ENCODE assay signal across 19 cellular contexts in the genomic region with DNA sequence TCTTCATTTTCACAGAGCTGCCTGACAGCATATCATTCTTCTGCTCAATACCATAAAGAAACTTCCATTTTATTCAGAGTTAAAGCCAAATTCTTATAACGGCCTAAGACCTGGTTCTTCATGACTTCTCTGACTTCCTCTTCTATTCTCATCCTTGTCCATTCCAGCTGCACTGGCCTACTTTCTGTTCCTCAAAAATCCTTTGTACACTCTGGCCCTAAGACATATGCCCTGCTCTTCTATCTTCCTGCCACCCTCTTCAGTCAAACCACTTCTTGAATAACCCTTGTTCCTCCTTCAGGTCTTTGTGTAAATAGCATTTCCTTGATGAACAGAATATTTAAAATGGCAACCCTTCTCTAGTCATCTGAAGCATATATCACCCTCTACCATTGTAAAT.
DNase-seq lines count a peak whose midpoint lies in the region; ATAC-seq and TF ChIP-seq lines count a peak whose summit lies in the region.
"Had no signal": no experiment of that assay in that cellular context is flagged by ENCODE, and none has a peak within 500 bp of the region (broad histone marks: within the 10 kb centered on the region; RNA-seq: fewer than 3 reads in every experiment).

No MANE protein-coding gene starts in this region.

- no peak overlapping the region for H3K9ac ChIP-seq in neuronal stem cell (ENCODE audit: low read depth, low read length, poor library complexity)

- H3K27me3 ChIP-seq in GM23338 (ENCODE audit: insufficient read depth), result no peaks in the 10 kb centered on the region
- no peaks in the 10 kb centered on the region for H3K27me3 ChIP-seq in neuronal stem cell (ENCODE audit: control insufficient read depth in 3 of 3, insufficient read depth in 3 of 3, low read depth in 1 of 3, low read length in 3 of 3)
- H3K27me3 ChIP-seq: BE2C had no signal

- H3K4ac ChIP-seq in neuronal stem cell (ENCODE audit: low read length), result no peak overlapping the region

- H2BK12ac ChIP-seq in neuronal stem cell (ENCODE audit: low read length), result no peak overlapping the region

- TF ChIP-seq CTCF in GM23338 (conservative IDR thresholded peaks at IDR 0.05; ENCODE audit: low read depth in 2 of 2), result no peak
- no peak for TF ChIP-seq CTCF in NB4 (IDR thresholded peaks at IDR 0.05; ENCODE audit: low read depth, low read length)

- H3K14ac ChIP-seq in neuronal stem cell (ENCODE audit: low read length), result no peak overlapping the region

- H3K4me1 ChIP-seq in GM23338 (ENCODE audit: insufficient read depth) (peaks cover 4% of the 10 kb centered on the region; the same call in 1 of the 2 replicates), neuronal stem cell (ENCODE audit: control insufficient read depth in 2 of 2, insufficient read depth in 1 of 2, low read depth in 1 of 2, low read length in 2 of 2) (peaks cover 0 to 2% of the 10 kb centered on the region in 2 donors)
- H3K4me1 ChIP-seq: BE2C had no signal

- H3K36me3 ChIP-seq in GM23338 (ENCODE audit: insufficient read depth) (no peaks in the 10 kb centered on the region), neuronal stem cell (replicated peaks in 1 of 2; ENCODE audit: control insufficient read depth in 2 of 2, insufficient read depth in 2 of 2, low read length in 2 of 2) (no peaks in the 10 kb centered on the region)
- H3K36me3 ChIP-seq: BE2C had no signal

- H3F3A ChIP-seq in GM23338 (replicated peaks; ENCODE audit: low read depth), result no peaks in the 10 kb centered on the region

- H3K27ac Mint-ChIP-seq in GM23338, result peak overlapping the region; percentile 1; the same call in 1 of the 2 replicates
- H3K27ac Mint-ChIP-seq in activated T-cell treated with anti-CD3 and anti-CD28 coated beads, Interleukin-2, amount 50 U/mL, for 72 hours, result no peak overlapping the region
- H3K27ac Mint-ChIP-seq: CD8-positive, alpha-beta memory T cell had no signal

- no peaks in the 10 kb centered on the region for H4K20me1 ChIP-seq in GM23338 (replicated peaks; ENCODE audit: insufficient read depth)

- no peak overlapping the region for H2AK5ac ChIP-seq in neuronal stem cell (ENCODE audit: low read depth, low read length)

- H4K8ac ChIP-seq in neuronal stem cell (ENCODE audit: low read depth, low read length), result no peak overlapping the region

- no peaks in the 10 kb centered on the region for H3K9me3 ChIP-seq in neuronal stem cell (replicated peaks in 1 of 2; ENCODE audit: control insufficient read depth in 2 of 2, insufficient read depth in 1 of 2, low read depth in 1 of 2, low read length in 2 of 2)
- H3K9me3 ChIP-seq: BE2C had no signal

- H3K79me2 ChIP-seq in GM23338 (replicated peaks; ENCODE audit: insufficient read depth), result no peaks in the 10 kb centered on the region

- H2BK120ac ChIP-seq in neuronal stem cell (ENCODE audit: low read depth, low read length), result no peak overlapping the region

- peaks cover 8% of the 10 kb centered on the region; the same call in 2 of the 3 replicates for H3K36me3 Mint-ChIP-seq in GM23338 (ENCODE audit: low read depth)
- H3K36me3 Mint-ChIP-seq in activated T-cell treated with anti-CD3 and anti-CD28 coated beads, Interleukin-2, amount 50 U/mL, for 72 hours (ENCODE audit: insufficient read depth in 2 of 2), result no peaks in the 10 kb centered on the region
- H3K36me3 Mint-ChIP-seq: CD8-positive, alpha-beta memory T cell had no signal

- WGBS in neuronal stem cell (ENCODE audit: extremely low coverage in 2 of 2, insufficient read length in 2 of 2, insufficient replicate concordance in 1 of 2), 2 donors, result no CpG with 5 or more reads among the region's 1 CpG

- no peak for TF ChIP-seq POLR2A in NB4 (IDR thresholded peaks at IDR 0.05; ENCODE audit: extremely low read depth, insufficient read length)

- no peak for DNase-seq in GM23338 (ENCODE audit: low spot score)
- DNase-seq in NB4 (ENCODE audit: low read depth), result peak; percentile 16
- DNase-seq in neuronal stem cell (ENCODE audit: low spot score), result no peak
- DNase-seq in NCI-H82 (lab: John Stamatoyannopoulos, UW), result no peak
- no peak for DNase-seq in activated T-cell treated with anti-CD3 and anti-CD28 coated beads, Interleukin-2, amount 50 U/mL, for 72 hours
- DNase-seq in activated CD4-positive, alpha-beta T cell treated with anti-CD3 and anti-CD28 coated beads for 1 hour, result no peak
- DNase-seq: ACHN; BE2C; CD8-positive, alpha-beta memory T cell; DMS 273 treated with DMSO at 0.1 percent for 48 hours; MM.1S; NCI-H146; NCI-H2107; NCI-H446 treated with DMSO at 0.1 percent for 48 hours; NCI-H748 treated with DMSO at 0.1 percent for 48 hours had no signal

- no peak overlapping the region for H2BK15ac ChIP-seq in neuronal stem cell (ENCODE audit: low read length)

- no peak overlapping the region for H3K4me3 Mint-ChIP-seq in GM23338
- H3K4me3 Mint-ChIP-seq in activated T-cell treated with anti-CD3 and anti-CD28 coated beads, Interleukin-2, amount 50 U/mL, for 72 hours, result no peak overlapping the region
- H3K4me3 Mint-ChIP-seq: CD8-positive, alpha-beta memory T cell had no signal

- ATAC-seq in GM23338, result no peak
- peak; percentile 18 for ATAC-seq in esophagus mucosa
- no peak for ATAC-seq in GM21737 (IDR thresholded peaks at IDR 0.05; ENCODE audit: unreplicated experiment)
- no peak for ATAC-seq in activated T-cell treated with anti-CD3 and anti-CD28 coated beads, Interleukin-2, amount 50 U/mL, for 72 hours (replicated peaks in 1 of 2)
- ATAC-seq: HCT116 had no signal

- no peaks in the 10 kb centered on the region for H3K79me1 ChIP-seq in neuronal stem cell (ENCODE audit: low read depth, low read length)

- H3K9me2 ChIP-seq in GM23338 (ENCODE audit: insufficient read depth), result no peaks in the 10 kb centered on the region

- peaks cover 14% of the 10 kb centered on the region; the same call in 2 of the 3 replicates for H3K9me3 Mint-ChIP-seq in GM23338
- H3K9me3 Mint-ChIP-seq in activated T-cell treated with anti-CD3 and anti-CD28 coated beads, Interleukin-2, amount 50 U/mL, for 72 hours, result peaks cover 6 to 9% of the 10 kb centered on the region in 2 donors

- no peak overlapping the region for H3K18ac ChIP-seq in neuronal stem cell (ENCODE audit: low read length)

- no peak overlapping the region for H4K91ac ChIP-seq in neuronal stem cell (ENCODE audit: low read depth, low read length, poor library complexity)

- peaks cover 6% of the 10 kb centered on the region; the same call in 2 of the 3 replicates for H3K4me1 Mint-ChIP-seq in GM23338
- no peaks in the 10 kb centered on the region for H3K4me1 Mint-ChIP-seq in activated T-cell treated with anti-CD3 and anti-CD28 coated beads, Interleukin-2, amount 50 U/mL, for 72 hours (ENCODE audit: low read depth)
- H3K4me1 Mint-ChIP-seq: CD8-positive, alpha-beta memory T cell had no signal

- H2BK5ac ChIP-seq in neuronal stem cell (ENCODE audit: low read length), result no peak overlapping the region

- H3K4me2 ChIP-seq in GM23338 (no peak overlapping the region), neuronal stem cell (ENCODE audit: insufficient read depth, low read length, poor library complexity, severe bottlenecking) (no peak overlapping the region)

- H3K27me3 Mint-ChIP-seq in GM23338 (ENCODE audit: insufficient read depth, low read depth, poor library complexity), result peaks cover 5% of the 10 kb centered on the region
- no peaks in the 10 kb centered on the region for H3K27me3 Mint-ChIP-seq in activated T-cell treated with anti-CD3 and anti-CD28 coated beads, Interleukin-2, amount 50 U/mL, for 72 hours (ENCODE audit: low read depth)
- H3K27me3 Mint-ChIP-seq: CD8-positive, alpha-beta memory T cell had no signal

- H3K4me3 ChIP-seq in GM23338 (no peak overlapping the region), NB4 (ENCODE audit: low read depth, low read length) (no peak overlapping the region), neuronal stem cell (ENCODE audit: low read length in 2 of 2) (no peak overlapping the region)

- no peak overlapping the region for H3K27ac ChIP-seq in GM23338 (ENCODE audit: low read depth)
- no peak overlapping the region for H3K27ac ChIP-seq in neuronal stem cell (replicated peaks; ENCODE audit: low read length)
- H3K27ac ChIP-seq: RWPE1 had no signal

- H3K23ac ChIP-seq in neuronal stem cell (ENCODE audit: low read depth, low read length, poor library complexity), result no peak overlapping the region

- H2AFZ ChIP-seq in GM23338, result no peak overlapping the region
- H2AFZ ChIP-seq in neuronal stem cell (ENCODE audit: low read length), result peak overlapping the region; percentile 53
